8 cellular contexts compared by ENCODE assay signal in the genomic region with DNA sequence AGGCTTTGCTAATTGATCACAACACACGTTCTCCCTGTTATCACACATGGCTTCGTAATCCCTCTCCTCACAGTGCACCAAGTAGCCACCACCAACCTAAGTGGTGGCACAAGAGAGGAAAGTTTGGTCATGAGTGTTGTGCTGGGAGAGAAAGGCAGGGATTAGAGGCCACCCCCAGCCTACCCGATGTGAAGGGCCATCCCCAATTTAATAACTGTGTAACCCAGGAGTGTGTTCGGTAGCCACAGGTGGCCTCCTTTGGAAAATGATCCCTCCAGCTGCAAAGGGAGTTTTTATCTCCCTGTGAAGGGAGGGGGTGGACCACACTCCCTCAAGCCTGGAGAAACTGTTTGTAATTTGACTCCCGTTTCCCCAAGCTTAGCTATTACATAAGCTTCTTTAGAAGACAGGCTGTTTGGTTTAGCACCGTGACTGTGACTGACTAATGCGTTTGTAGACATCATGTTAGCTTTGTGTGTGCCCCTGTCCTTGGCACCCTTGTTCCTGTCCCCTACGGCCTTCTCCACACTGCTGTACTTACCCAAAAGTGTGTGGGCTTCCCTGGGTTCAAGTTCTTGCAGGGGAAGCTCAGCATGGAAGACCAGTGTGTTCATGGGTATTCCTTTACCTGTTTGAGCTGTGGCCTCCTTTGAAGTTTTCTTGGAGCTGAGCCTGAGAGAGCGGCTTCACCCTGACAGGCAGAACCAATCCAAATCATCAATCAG. TPM values are rescaled to one million over a fixed set of nuclear protein-coding genes. Genes with fewer than 3 reads are reported as not detected.
DNase-seq lines count a peak whose midpoint lies in the region; ATAC-seq and TF ChIP-seq lines count a peak whose summit lies in the region.

No MANE protein-coding gene starts in this region.

- no peaks in the 10 kb centered on the region for H3F3A ChIP-seq in OCI-LY1 (ENCODE audit: insufficient read depth, low read length)
- no peaks in the 10 kb centered on the region for H3F3A ChIP-seq in smooth muscle cell (ENCODE audit: low read depth)

- H3K4me3 ChIP-seq in OCI-LY1 (ENCODE audit: low read depth, low read length, poor library complexity, severe bottlenecking) (no peak overlapping the region), hepatocyte (no peak overlapping the region), ovary (no peak overlapping the region), smooth muscle cell (no peak overlapping the region)

- H3K79me2 ChIP-seq in OCI-LY1 (ENCODE audit: insufficient read depth, low read length) = peaks cover 61% of the 10 kb centered on the region
- no peaks in the 10 kb centered on the region for H3K79me2 ChIP-seq in hepatocyte
- no peaks in the 10 kb centered on the region for H3K79me2 ChIP-seq in smooth muscle cell (ENCODE audit: low read depth)

- WGBS in hepatocyte (ENCODE audit: low lambda C conversion rate, missing lambda C conversion rate) = 15% methylated on average over 9 of the region's 9 CpGs
- WGBS in ovary, 3 donors = 4 to 12% (median 11%) methylated on average over 9 of the region's 9 CpGs
- WGBS in smooth muscle cell (ENCODE audit: low lambda C conversion rate) = 38% methylated on average over 9 of the region's 9 CpGs

- peaks cover 94% of the 10 kb centered on the region for H3K4me1 Mint-ChIP-seq in CD4-positive, alpha-beta T cell (ENCODE audit: low read depth)

- intact Hi-C loops in CD4-positive, alpha-beta T cell (cut with DNase I, micrococcal nuclease) = no loop called here
- intact Hi-C loops in ovary (cut with DNase I) = no loop called here

- TF ChIP-seq CTCF in CD4-positive, alpha-beta T cell (IDR thresholded peaks at IDR 0.05) = no peak
- no peak for TF ChIP-seq CTCF in OCI-LY1 (IDR thresholded peaks at IDR 0.05; ENCODE audit: low read length)
- TF ChIP-seq CTCF in hepatocyte (IDR thresholded peaks at IDR 0.05; ENCODE audit: poor library complexity) = no peak
- no peak for TF ChIP-seq CTCF in ovary (IDR thresholded peaks at IDR 0.05)
- TF ChIP-seq CTCF in smooth muscle cell (IDR thresholded peaks at IDR 0.05; ENCODE audit: borderline replicate concordance, insufficient read depth, poor library complexity, severe bottlenecking) = no peak

- POLR2A ChIA-PET in CD4-positive, alpha-beta T cell (lab: Charles Lee) = no interaction called here

- no peak overlapping the region for H3K9ac ChIP-seq in OCI-LY1 (ENCODE audit: low read length)
- no peak overlapping the region for H3K9ac ChIP-seq in smooth muscle cell (ENCODE audit: low read depth)

- no peak for DNase-seq in CD4-positive, alpha-beta T cell
- DNase-seq in HT1080 (ENCODE audit: low read depth) (peak; percentile 60), hepatocyte (ENCODE audit: low spot score) (peak; percentile 57), ovary (no peak), smooth muscle cell (lab: John Stamatoyannopoulos, UW; ENCODE audit: unreplicated experiment) (no peak)
- no peak for DNase-seq in central memory CD4-positive, alpha-beta T cell

- H3K4me1 ChIP-seq in OCI-LY1 (ENCODE audit: insufficient read depth, low read length, severe bottlenecking) (peaks cover 29% of the 10 kb centered on the region), hepatocyte (ENCODE audit: insufficient read depth) (no peaks in the 10 kb centered on the region), ovary (ENCODE audit: insufficient read depth) (no peaks in the 10 kb centered on the region), smooth muscle cell (ENCODE audit: low read depth) (peaks cover 12% of the 10 kb centered on the region)

- no peaks in the 10 kb centered on the region for H4K20me1 ChIP-seq in OCI-LY1 (ENCODE audit: insufficient read depth, low read length)
- H4K20me1 ChIP-seq in hepatocyte (ENCODE audit: insufficient read depth, poor library complexity, severe bottlenecking) = no peaks in the 10 kb centered on the region
- no peaks in the 10 kb centered on the region for H4K20me1 ChIP-seq in smooth muscle cell (ENCODE audit: low read depth)

- H3K9me2 ChIP-seq in OCI-LY1 (ENCODE audit: low read depth, low read length) (no peaks in the 10 kb centered on the region), hepatocyte (replicated peaks; ENCODE audit: insufficient read depth) (no peaks in the 10 kb centered on the region)

- ATAC-seq in CD4-positive, alpha-beta T cell (ENCODE audit: poor library complexity) = peak; percentile 12
- no peak for ATAC-seq in HG03432 (IDR thresholded peaks at IDR 0.05; ENCODE audit: unreplicated experiment)

- H2AFZ ChIP-seq in OCI-LY1 (ENCODE audit: low read length) (no peak overlapping the region), hepatocyte (no peak overlapping the region), smooth muscle cell (ENCODE audit: low read depth) (no peak overlapping the region)

- no peak overlapping the region for H3K27ac ChIP-seq in CD4-positive, alpha-beta T cell (ENCODE audit: low read depth, low read length)
- H3K27ac ChIP-seq in OCI-LY1 (ENCODE audit: low read depth, low read length, poor library complexity, severe bottlenecking) = peak overlapping the region; percentile 6
- H3K27ac ChIP-seq in hepatocyte = no peak overlapping the region
- no peak overlapping the region for H3K27ac ChIP-seq in ovary
- no peak overlapping the region for H3K27ac ChIP-seq in smooth muscle cell (ENCODE audit: low read depth)

- peaks cover 83% of the 10 kb centered on the region for H3K36me3 ChIP-seq in OCI-LY1 (ENCODE audit: insufficient read depth, low read length)
- H3K36me3 ChIP-seq in hepatocyte (replicated peaks; ENCODE audit: insufficient read depth, low read depth) = no peaks in the 10 kb centered on the region
- no peaks in the 10 kb centered on the region for H3K36me3 ChIP-seq in ovary
- no peaks in the 10 kb centered on the region for H3K36me3 ChIP-seq in smooth muscle cell (ENCODE audit: low read depth)

- H3K9me3 ChIP-seq in CD4-positive, alpha-beta T cell (ENCODE audit: control insufficient read depth, low read length) = peaks cover 6% of the 10 kb centered on the region
- H3K9me3 ChIP-seq in OCI-LY1 (ENCODE audit: low read length) = no peaks in the 10 kb centered on the region
- no peaks in the 10 kb centered on the region for H3K9me3 ChIP-seq in hepatocyte (ENCODE audit: low read depth)
- H3K9me3 ChIP-seq in ovary = no peaks in the 10 kb centered on the region
- no peaks in the 10 kb centered on the region for H3K9me3 ChIP-seq in smooth muscle cell (replicated peaks; ENCODE audit: low read depth)

- H3K4me2 ChIP-seq in OCI-LY1 (ENCODE audit: low read length) (no peak overlapping the region), hepatocyte (no peak overlapping the region), smooth muscle cell (no peak overlapping the region)

- H3K27ac Mint-ChIP-seq in CD4-positive, alpha-beta T cell = peak overlapping the region; percentile 81

- H3K9me3 Mint-ChIP-seq in CD4-positive, alpha-beta T cell = peaks cover 6% of the 10 kb centered on the region

- TF ChIP-seq EP300 in ovary (IDR thresholded peaks at IDR 0.05) = no peak

- no peak overlapping the region for H3K4me3 Mint-ChIP-seq in CD4-positive, alpha-beta T cell

- CTCF ChIA-PET in CD4-positive, alpha-beta T cell (lab: Charles Lee) = interaction anchor here (1.0 kb wide), 1 partner anchor 17 kb away, joined by 3 read pairs; no protein-coding TSS in a partner anchor

- no peaks in the 10 kb centered on the region for H3K27me3 ChIP-seq in CD4-positive, alpha-beta T cell (ENCODE audit: control insufficient read depth, insufficient read depth, low read length)
- H3K27me3 ChIP-seq in OCI-LY1 (ENCODE audit: insufficient read depth, low read length) = no peaks in the 10 kb centered on the region
- peaks cover 19% of the 10 kb centered on the region for H3K27me3 ChIP-seq in hepatocyte
- no peaks in the 10 kb centered on the region for H3K27me3 ChIP-seq in ovary
- H3K27me3 ChIP-seq in smooth muscle cell (ENCODE audit: low read depth) = peaks cover 19% of the 10 kb centered on the region

- TF ChIP-seq POLR2A in ovary (IDR thresholded peaks at IDR 0.05) = no peak

- H3K27me3 Mint-ChIP-seq in CD4-positive, alpha-beta T cell = no peaks in the 10 kb centered on the region

- peaks cover 81% of the 10 kb centered on the region for H3K36me3 Mint-ChIP-seq in CD4-positive, alpha-beta T cell (ENCODE audit: low read depth)

RNA-seq across cellular contexts. Expression of a gene that starts 20.6 kb away (rescaled TPM):
- 10 to 100 TPM; 87.6 to 91.1 TPM for total RNA-seq in CD4-positive, alpha-beta T cell
- 0.03 and 0.05 TPM in 2 replicates for total RNA-seq in HT1080 (2014; rRNA removed; shearing (Covaris generic))
- 0.07 and 0.10 TPM in 2 replicates for polyA plus RNA-seq in HT1080 (2015; cell fraction: cytosol; rRNA removed)
- polyA plus RNA-seq in HT1080 (2015; cell fraction: nucleus; rRNA removed) = 0.02 and 0.06 TPM in 2 replicates
- total RNA-seq in hepatocyte (0.33 and 0.40 TPM in 2 replicates), ovary (10 to 100 TPM in 1 of 7 donors, 1 to 10 TPM in 4, under 1 TPM in 2; 0.92 to 56.4 (median 2.9) TPM), smooth muscle cell (not detected in 2 replicates)
- polyA plus RNA-seq in hepatocyte (0.28 TPM in 1 of 2 replicates, not detected in the other), ovary (10 to 100 TPM in 1 of 2 donors, 1 to 10 TPM in 1; 2.5 to 11.2 TPM), smooth muscle cell (not detected in 2 replicates)

Comparison
In these comparisons a context has a peak if more than half of its experiments do, and no peak if none do; other contexts are left out.
1. DNase-seq: peak in HT1080 (single experiment) and hepatocyte (single experiment); none in CD4-positive, alpha-beta T cell (0 of 10), ovary (0 of 5), smooth muscle cell (single experiment) and central memory CD4-positive, alpha-beta T cell (single experiment).